9 cellular contexts compared by ENCODE assay signal in the genomic region with DNA sequence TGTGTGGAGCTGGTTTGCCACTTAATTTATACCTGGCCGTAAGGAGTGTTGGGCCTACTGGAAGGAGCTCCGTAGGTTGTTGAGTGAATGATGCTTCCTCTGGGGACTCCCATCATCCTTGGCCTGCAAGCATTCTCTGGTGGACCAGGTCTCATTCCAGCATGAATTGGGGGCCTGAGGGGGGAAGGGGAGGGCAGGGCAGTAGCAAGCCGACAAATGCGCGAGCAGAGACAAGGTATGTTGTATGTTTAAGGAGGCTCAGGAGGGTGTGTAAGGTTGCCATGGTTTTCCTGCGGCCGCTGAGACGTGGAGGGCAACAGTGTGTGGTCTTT. TPM values are rescaled to one million over a fixed set of nuclear protein-coding genes. Genes with fewer than 3 reads are reported as not detected.
DNase-seq lines count a peak whose midpoint lies in the region; ATAC-seq and TF ChIP-seq lines count a peak whose summit lies in the region.
"Had no signal": no experiment of that assay in that cellular context is flagged by ENCODE, and none has a peak within 500 bp of the region (broad histone marks: within the 10 kb centered on the region; RNA-seq: fewer than 3 reads in every experiment).

No MANE protein-coding gene starts in this region.

- TF ChIP-seq CTCF in endothelial cell (IDR thresholded peaks at IDR 0.05; ENCODE audit: unreplicated experiment) = no peak
- TF ChIP-seq CTCF in neural crest cell (conservative IDR thresholded peaks at IDR 0.05) = no peak

- ATAC-seq in HG02623 (IDR thresholded peaks at IDR 0.05; ENCODE audit: unreplicated experiment) = no peak

- peaks cover 14% of the 10 kb centered on the region for H3K27me3 Mint-ChIP-seq in endothelial cell (ENCODE audit: unreplicated experiment)
- H3K27me3 Mint-ChIP-seq in neural crest cell (ENCODE audit: low read depth) = peaks cover 19% of the 10 kb centered on the region

- peak overlapping the region; percentile 99 for H3K4me3 Mint-ChIP-seq in endothelial cell (ENCODE audit: unreplicated experiment)
- peak overlapping the region; percentile 96 for H3K4me3 Mint-ChIP-seq in neural crest cell

- H3K27ac Mint-ChIP-seq in endothelial cell (ENCODE audit: unreplicated experiment) = peak overlapping the region; percentile 72
- peak overlapping the region; percentile 93 for H3K27ac Mint-ChIP-seq in neural crest cell (ENCODE audit: unreplicated experiment)

- peaks cover 25% of the 10 kb centered on the region for H3K9me3 Mint-ChIP-seq in endothelial cell (ENCODE audit: unreplicated experiment)
- peaks cover 18% of the 10 kb centered on the region for H3K9me3 Mint-ChIP-seq in neural crest cell

- DNase-seq in ELR (ENCODE audit: low read depth) (peak; percentile 5), NCI-H748 treated with DMSO at 0.1 percent for 48 hours (lab: John Stamatoyannopoulos, UW) (peak; percentile 19), endothelial cell (ENCODE audit: low spot score) (no peak), neural crest cell (ENCODE audit: low read depth, low spot score) (no peak), NCI-H2081 (lab: John Stamatoyannopoulos, UW) (no peak), HuH-7.5 (ENCODE audit: low spot score) (no peak), SW 1271 (lab: John Stamatoyannopoulos, UW) (no peak)

- peaks cover 16% of the 10 kb centered on the region for H3K4me1 Mint-ChIP-seq in endothelial cell (ENCODE audit: unreplicated experiment)
- peaks cover 23% of the 10 kb centered on the region for H3K4me1 Mint-ChIP-seq in neural crest cell

- H3K36me3 Mint-ChIP-seq in endothelial cell (ENCODE audit: low read depth, unreplicated experiment) = peaks cover 55% of the 10 kb centered on the region
- H3K36me3 Mint-ChIP-seq in neural crest cell (ENCODE audit: low read depth) = peaks cover 63% of the 10 kb centered on the region

RNA-seq across cellular contexts. Expression of a gene that starts 0.7 kb away (rescaled TPM):
- total RNA-seq in endothelial cell (ENCODE audit: unreplicated experiment) (29.0 TPM), neural crest cell (34.0 and 35.9 TPM in 2 replicates)

RNA-seq across cellular contexts. Expression of a gene that starts 24.7 kb away (rescaled TPM):
- total RNA-seq in endothelial cell (ENCODE audit: unreplicated experiment) (not detected), neural crest cell (not detected in 2 replicates)
- total RNA-seq: T-helper 1 cell treated with Interleukin-12 subunit alpha and Interleukin-12 subunit beta and Interleukin-4 antibody, amounts not matched to agents 30 ng/mL and 1 ng/mL, for 36 hours had no signal

RNA-seq across cellular contexts. Expression of a gene that starts 38.8 kb away (rescaled TPM):
- total RNA-seq in endothelial cell (ENCODE audit: unreplicated experiment) (3.2 TPM), neural crest cell (0.80 and 0.89 TPM in 2 replicates)

RNA-seq across cellular contexts. Expression of a gene that starts 47.0 kb away (rescaled TPM):
- total RNA-seq in endothelial cell (ENCODE audit: unreplicated experiment) (not detected), neural crest cell (not detected in 2 replicates)
- total RNA-seq: T-helper 1 cell treated with Interleukin-12 subunit alpha and Interleukin-12 subunit beta and Interleukin-4 antibody, amounts not matched to agents 30 ng/mL and 1 ng/mL, for 36 hours had no signal

RNA-seq across cellular contexts. Expression of a gene that starts 48.4 kb away (rescaled TPM):
- 20.4 TPM for total RNA-seq in endothelial cell (ENCODE audit: unreplicated experiment)
- 15.5 and 16.1 TPM in 2 replicates for total RNA-seq in neural crest cell

Comparison
In these comparisons a context has a peak if more than half of its experiments do, and no peak if none do; other contexts are left out.
1. DNase-seq: peak in ELR (single experiment) and NCI-H748 treated with DMSO at 0.1 percent for 48 hours (single experiment); none in endothelial cell (single experiment), neural crest cell (single experiment), NCI-H2081 (0 of 2), HuH-7.5 (single experiment) and SW 1271 (0 of 2).